Comparison of ENCODE assay signal across 16 cellular contexts in the genomic region with DNA sequence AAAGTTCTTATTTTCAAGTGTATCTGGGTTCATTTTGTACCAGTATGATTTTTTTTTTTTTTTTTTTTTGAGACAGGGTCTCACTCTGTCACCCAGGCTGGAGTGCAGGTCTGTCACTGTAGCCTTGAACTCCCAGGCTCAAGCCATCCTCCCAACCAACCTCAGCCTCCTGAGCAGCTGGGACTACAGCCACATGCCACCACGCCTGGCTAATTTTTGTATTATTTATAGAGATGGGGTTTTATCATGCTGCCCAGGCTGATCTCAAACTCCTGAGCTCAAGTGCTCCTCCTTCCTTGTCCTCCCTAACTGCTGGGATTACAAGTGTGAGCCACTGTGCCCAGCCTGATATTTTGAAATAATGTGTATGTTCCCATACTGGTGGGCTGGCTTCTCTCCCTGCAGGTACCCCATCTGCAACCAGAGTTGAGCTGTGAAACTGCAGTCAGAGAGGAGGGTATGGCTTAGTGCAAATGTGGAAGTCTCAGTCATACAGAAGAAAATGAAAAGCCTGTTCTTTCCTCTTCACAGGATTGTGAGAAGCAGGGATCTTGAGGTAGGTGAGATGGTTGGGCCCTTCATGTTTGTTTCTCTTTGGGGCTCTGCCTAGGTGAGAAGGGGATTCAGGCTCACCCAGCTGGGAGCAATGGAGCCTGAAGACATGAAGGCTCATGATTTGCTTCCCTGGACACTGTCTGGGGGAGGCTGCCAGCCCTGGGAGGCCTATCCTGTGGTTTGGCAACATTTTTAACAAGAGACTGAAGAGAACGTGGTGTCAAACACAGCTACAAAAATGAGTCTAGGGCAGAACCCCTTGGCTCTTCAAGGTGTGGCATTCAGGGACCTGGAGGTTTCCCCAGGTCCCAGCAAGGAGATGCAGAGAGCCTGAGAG. TPM values are rescaled to one million over a fixed set of nuclear protein-coding genes. Genes with fewer than 3 reads are reported as not detected.
A peak's percentile ranks its signal among the peaks of the same experiment; 100 is the strongest.
DNase-seq lines count a peak whose midpoint lies in the region; ATAC-seq, FAIRE-seq and TF ChIP-seq lines count a peak whose summit lies in the region.
"Had no signal": no experiment of that assay in that cellular context is flagged by ENCODE, and none has a peak within 500 bp of the region (broad histone marks: within the 10 kb centered on the region; RNA-seq: fewer than 3 reads in every experiment).

No MANE protein-coding gene starts in this region.

- ATAC-seq in HG02610 (IDR thresholded peaks at IDR 0.05; ENCODE audit: unreplicated experiment), result peak; percentile 34
- ATAC-seq in naive B cell (ENCODE audit: low read depth in 2 of 2), result peak; percentile 51 to 60
- no peak for ATAC-seq in HG03439 (IDR thresholded peaks at IDR 0.05; ENCODE audit: unreplicated experiment)
- ATAC-seq: activated T-cell treated with anti-CD3 and anti-CD28 coated beads, Interleukin-2, amount 50 U/mL, for 4 hours; Panc1 had no signal

- H3K36me3 ChIP-seq in BLaER1 (no peaks in the 10 kb centered on the region), bronchial epithelial cell (ENCODE audit: control insufficient read depth, insufficient read depth, low read length) (no peaks in the 10 kb centered on the region), MM.1S (replicated peaks; ENCODE audit: insufficient read depth, low read length) (no peaks in the 10 kb centered on the region)
- H3K36me3 ChIP-seq: spleen, stomach had no signal

- H3K9me3 Mint-ChIP-seq in naive B cell, result peaks cover 0 to 3% (median 0%) of the 10 kb centered on the region in 7 donors
- H3K9me3 Mint-ChIP-seq: activated T-cell treated with anti-CD3 and anti-CD28 coated beads, Interleukin-2, amount 50 U/mL, for 4 hours had no signal

- no peaks in the 10 kb centered on the region for H3K27me3 ChIP-seq in BLaER1
- H3K27me3 ChIP-seq in bronchial epithelial cell (ENCODE audit: control insufficient read depth, insufficient read depth, low read length), result no peaks in the 10 kb centered on the region
- H3K27me3 ChIP-seq in MM.1S (replicated peaks; ENCODE audit: insufficient read depth, low read length), result no peaks in the 10 kb centered on the region
- H3K27me3 ChIP-seq: spleen, stomach had no signal

- H3K27ac Mint-ChIP-seq in naive B cell, result peak overlapping the region; percentile 34 to 93 (median 90)
- H3K27ac Mint-ChIP-seq: mesothelial cell of epicardium had no signal

- TF ChIP-seq CTCF in bronchial epithelial cell (IDR thresholded peaks at IDR 0.05; ENCODE audit: insufficient read depth, low read length, severe bottlenecking), result no peak
- TF ChIP-seq CTCF in MM.1S (IDR thresholded peaks at IDR 0.05; ENCODE audit: low read length), result no peak

- peaks cover 36 to 53% (median 49%) of the 10 kb centered on the region in 3 donors for H3K4me1 Mint-ChIP-seq in naive B cell
- H3K4me1 Mint-ChIP-seq: mesothelial cell of epicardium had no signal

- H4K20me1 ChIP-seq in BLaER1 (no peaks in the 10 kb centered on the region), MM.1S (ENCODE audit: insufficient read depth, low read length) (no peaks in the 10 kb centered on the region)

- H3K27me3 Mint-ChIP-seq in naive B cell, result no peaks in the 10 kb centered on the region

- H3K4me1 ChIP-seq in BLaER1 (peaks cover 50% of the 10 kb centered on the region), MM.1S (ENCODE audit: low read length) (no peaks in the 10 kb centered on the region)
- H3K4me1 ChIP-seq: stomach had no signal

- DNase-seq in bronchial epithelial cell (ENCODE audit: low read depth) (no peak), naive B cell (no peak), NCI-H2107 (lab: John Stamatoyannopoulos, UW) (no peak), NCI-H2081 treated with DMSO at 0.1 percent for 48 hours (lab: John Stamatoyannopoulos, UW) (no peak), MM.1S (no peak)
- DNase-seq: activated CD4-positive, alpha-beta T cell treated with anti-CD3 and anti-CD28 coated beads, Interleukin-2, amount 50 U/mL, for 4 hours; activated T-cell treated with anti-CD3 and anti-CD28 coated beads, Interleukin-2, amount 50 U/mL, for 4 hours; NCI-H2029; NCI-H526; spleen; stomach had no signal

- peak overlapping the region in 7 of 8 donors; percentile 42 to 81 (median 55) for H3K4me3 Mint-ChIP-seq in naive B cell
- H3K4me3 Mint-ChIP-seq: activated T-cell treated with anti-CD3 and anti-CD28 coated beads, Interleukin-2, amount 50 U/mL, for 4 hours; mesothelial cell of epicardium had no signal

- H3F3A ChIP-seq in MM.1S (ENCODE audit: insufficient read depth, low read length), result no peaks in the 10 kb centered on the region

- H2AFZ ChIP-seq in MM.1S (ENCODE audit: low read length), result no peak overlapping the region

- FAIRE-seq in bronchial epithelial cell (lab: Jason Lieb, UNC), result peak; percentile 13

- H3K36me3 Mint-ChIP-seq in naive B cell, result peaks cover 0 to 6% of the 10 kb centered on the region in 2 donors
- H3K36me3 Mint-ChIP-seq: mesothelial cell of epicardium had no signal

- H3K79me2 ChIP-seq in MM.1S (ENCODE audit: low read length), result no peaks in the 10 kb centered on the region

- H3K9me3 ChIP-seq in BLaER1 (peaks cover 7% of the 10 kb centered on the region), MM.1S (replicated peaks; ENCODE audit: insufficient read depth, low read length) (no peaks in the 10 kb centered on the region)
- H3K9me3 ChIP-seq: spleen, stomach had no signal

- H3K27ac ChIP-seq in BLaER1, result peak overlapping the region; percentile 85
- no peak overlapping the region for H3K27ac ChIP-seq in MM.1S (ENCODE audit: low read length)
- H3K27ac ChIP-seq: stomach had no signal

- H3K4me3 ChIP-seq in BLaER1 (peak overlapping the region; percentile 20; the same call in 1 of the 2 replicates), bronchial epithelial cell (ENCODE audit: low read depth, low read length) (no peak overlapping the region), MM.1S (ENCODE audit: low read length) (no peak overlapping the region)
- H3K4me3 ChIP-seq: spleen, stomach had no signal

- H3K4me2 ChIP-seq in BLaER1 (peak overlapping the region; percentile 87), MM.1S (ENCODE audit: low read depth, low read length) (no peak overlapping the region)

- H3K9ac ChIP-seq in BLaER1, result peak overlapping the region; percentile 61
- H3K9ac ChIP-seq in MM.1S (ENCODE audit: low read length), result no peak overlapping the region

- no peaks in the 10 kb centered on the region for H3K9me2 ChIP-seq in MM.1S (replicated peaks; ENCODE audit: insufficient read depth, low read length)

RNA-seq across cellular contexts. Expression of a gene that starts 41.3 kb away (rescaled TPM):
- total RNA-seq in bronchial epithelial cell, result 59.5 and 60.0 TPM in 2 replicates
- polyA plus RNA-seq in naive B cell (ENCODE audit: low read depth in 6 of 6), result 10 to 100 TPM; 17.2 to 31.9 (median 24.0) TPM
